18 cellular contexts compared by ENCODE assay signal in the genomic region with DNA sequence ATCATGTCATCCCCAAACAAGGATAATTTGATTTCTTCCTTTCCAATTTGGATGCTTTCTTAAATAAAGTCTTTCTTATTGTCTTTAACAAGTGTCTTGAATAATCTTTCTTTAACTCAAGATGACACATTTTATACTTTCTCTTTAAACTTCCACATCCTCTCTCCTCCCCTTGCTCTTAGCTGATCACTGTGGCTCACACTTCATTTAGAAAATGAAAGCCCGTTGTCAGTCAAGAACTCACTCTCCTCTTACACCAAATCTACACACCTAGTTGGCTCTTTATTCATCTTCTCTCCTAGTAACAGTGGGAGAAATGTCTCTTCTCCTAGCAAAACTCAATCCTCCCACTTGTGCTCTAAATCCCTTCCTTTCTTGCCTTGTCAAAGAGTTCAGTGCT. TPM values are rescaled to one million over a fixed set of nuclear protein-coding genes. Genes with fewer than 3 reads are reported as not detected.
DNase-seq lines count a peak whose midpoint lies in the region; ATAC-seq and TF ChIP-seq lines count a peak whose summit lies in the region.
"Had no signal": no experiment of that assay in that cellular context is flagged by ENCODE, and none has a peak within 500 bp of the region (broad histone marks: within the 10 kb centered on the region; RNA-seq: fewer than 3 reads in every experiment).

No MANE protein-coding gene starts in this region.

- CTCF ChIA-PET in RWPE1 (lab: Yijun Ruan, JAX), result interaction anchor here (0.7 kb wide), 1 partner anchor 9 kb away, joined by 3 read pairs; no protein-coding TSS in a partner anchor

- TF ChIP-seq CTCF in OCI-LY3 (IDR thresholded peaks at IDR 0.05; ENCODE audit: low read depth, low read length), result no peak
- TF ChIP-seq CTCF in RWPE1 (conservative IDR thresholded peaks at IDR 0.05; ENCODE audit: low read depth), result no peak

- no peaks in the 10 kb centered on the region for H3K4me1 Mint-ChIP-seq in activated T-cell treated with anti-CD3 and anti-CD28 coated beads, Interleukin-2, amount 50 U/mL, for 24 hours (ENCODE audit: low read depth)
- H3K4me1 Mint-ChIP-seq: activated naive CD8-positive, alpha-beta T cell treated with anti-CD3 and anti-CD28 coated beads, Interleukin-2, amount 10 ng/mL, durations not matched to agents 7 days and 5 days; CD14-positive monocyte; memory B cell had no signal

- no peaks in the 10 kb centered on the region for H4K20me1 ChIP-seq in OCI-LY3 (ENCODE audit: insufficient read depth, low read length)

- H3K9ac ChIP-seq in OCI-LY3 (ENCODE audit: low read length), result no peak overlapping the region

- H3K4me3 ChIP-seq in OCI-LY3 (ENCODE audit: low read length), result peak overlapping the region; percentile 31; the same call in 1 of the 2 replicates
- H3K4me3 ChIP-seq: esophagus squamous epithelium, skin epidermis, tibial nerve had no signal

- intact Hi-C loops in cardiac septum (cut with DNase I), result no loop called here

- H2AFZ ChIP-seq in OCI-LY3 (ENCODE audit: low read depth, low read length), result no peak overlapping the region; the same call in 1 of the 2 replicates

- H3K27ac Mint-ChIP-seq in activated T-cell treated with anti-CD3 and anti-CD28 coated beads, Interleukin-2, amount 50 U/mL, for 24 hours, result no peak overlapping the region
- H3K27ac Mint-ChIP-seq: activated naive CD8-positive, alpha-beta T cell treated with anti-CD3 and anti-CD28 coated beads, Interleukin-2, amount 10 ng/mL, durations not matched to agents 7 days and 5 days; CD14-positive monocyte; HFFc6; memory B cell had no signal

- H3K9me3 Mint-ChIP-seq in activated T-cell treated with anti-CD3 and anti-CD28 coated beads, Interleukin-2, amount 50 U/mL, for 24 hours, result peaks cover 3% of the 10 kb centered on the region

- peaks cover 23% of the 10 kb centered on the region for H3K4me1 ChIP-seq in OCI-LY3 (ENCODE audit: low read length)
- H3K4me1 ChIP-seq: esophagus squamous epithelium, tibial nerve had no signal

- DNase-seq in islet precursor cell (no peak), RWPE1 (ENCODE audit: low spot score) (no peak), cardiac septum (ENCODE audit: low spot score) (no peak)
- no peak for DNase-seq in activated T-cell treated with anti-CD3 and anti-CD28 coated beads, Interleukin-2, amount 50 U/mL, for 24 hours
- DNase-seq: activated naive CD8-positive, alpha-beta T cell treated with anti-CD3 and anti-CD28 coated beads, Interleukin-2, amount 10 ng/mL, durations not matched to agents 7 days and 5 days; esophagus squamous epithelium; HFFc6; NCI-H748 treated with DMSO at 0.1 percent for 48 hours; nucleus accumbens; SHP77 treated with DMSO at 0.1 percent for 48 hours had no signal

- H3K36me3 Mint-ChIP-seq in activated T-cell treated with anti-CD3 and anti-CD28 coated beads, Interleukin-2, amount 50 U/mL, for 24 hours (ENCODE audit: low read depth), result no peaks in the 10 kb centered on the region
- H3K36me3 Mint-ChIP-seq: activated naive CD8-positive, alpha-beta T cell treated with anti-CD3 and anti-CD28 coated beads, Interleukin-2, amount 10 ng/mL, durations not matched to agents 7 days and 5 days; CD14-positive monocyte; memory B cell had no signal

- H3K27me3 ChIP-seq in OCI-LY3 (ENCODE audit: low read depth, low read length), result no peaks in the 10 kb centered on the region
- H3K27me3 ChIP-seq: esophagus squamous epithelium, tibial nerve had no signal

- H3K4me2 ChIP-seq in OCI-LY3 (ENCODE audit: low read length), result peak overlapping the region; percentile 43

- H3K79me2 ChIP-seq in OCI-LY3 (ENCODE audit: low read length), result no peaks in the 10 kb centered on the region

- POLR2A ChIA-PET in RWPE1 (lab: Yijun Ruan, JAX; ENCODE audit: low non-redundant PET), result no interaction called here

- H3K27me3 Mint-ChIP-seq in activated T-cell treated with anti-CD3 and anti-CD28 coated beads, Interleukin-2, amount 50 U/mL, for 24 hours, result no peaks in the 10 kb centered on the region

- no peaks in the 10 kb centered on the region for H3K36me3 ChIP-seq in OCI-LY3 (replicated peaks; ENCODE audit: low read depth, low read length)
- H3K36me3 ChIP-seq: esophagus squamous epithelium, tibial nerve had no signal

- ATAC-seq in GM18870 (IDR thresholded peaks at IDR 0.05; ENCODE audit: unreplicated experiment) (peak; percentile 80), GM21528 (IDR thresholded peaks at IDR 0.05; ENCODE audit: low FRiP score, unreplicated experiment) (peak; percentile 90), HG03064 (IDR thresholded peaks at IDR 0.05; ENCODE audit: low read depth, unreplicated experiment) (peak; percentile 93)

- H3K9me3 ChIP-seq in OCI-LY3 (ENCODE audit: insufficient read depth, low read length), result no peaks in the 10 kb centered on the region
- H3K9me3 ChIP-seq: esophagus squamous epithelium, tibial nerve had no signal

- H3K27ac ChIP-seq in OCI-LY3 (ENCODE audit: low read length) (peak overlapping the region; percentile 47), RWPE1 (no peak overlapping the region)
- H3K27ac ChIP-seq: esophagus squamous epithelium, skin epidermis, tibial nerve had no signal

- no peak overlapping the region for H3K4me3 Mint-ChIP-seq in activated T-cell treated with anti-CD3 and anti-CD28 coated beads, Interleukin-2, amount 50 U/mL, for 24 hours
- H3K4me3 Mint-ChIP-seq: activated naive CD8-positive, alpha-beta T cell treated with anti-CD3 and anti-CD28 coated beads, Interleukin-2, amount 10 ng/mL, durations not matched to agents 7 days and 5 days; CD14-positive monocyte; HFFc6; memory B cell had no signal

RNA-seq across cellular contexts. Expression of gene RMST, which starts 10.4 kb away (rescaled TPM):
- total RNA-seq in cardiac septum, result 3.3 TPM
- total RNA-seq: activated naive CD8-positive, alpha-beta T cell treated with anti-CD3 and anti-CD28 coated beads, Interleukin-2, amount 10 ng/mL, durations not matched to agents 7 days and 5 days; HFFc6 had no signal
